Comparison of ENCODE assay signal across 26 cellular contexts in the genomic region with DNA sequence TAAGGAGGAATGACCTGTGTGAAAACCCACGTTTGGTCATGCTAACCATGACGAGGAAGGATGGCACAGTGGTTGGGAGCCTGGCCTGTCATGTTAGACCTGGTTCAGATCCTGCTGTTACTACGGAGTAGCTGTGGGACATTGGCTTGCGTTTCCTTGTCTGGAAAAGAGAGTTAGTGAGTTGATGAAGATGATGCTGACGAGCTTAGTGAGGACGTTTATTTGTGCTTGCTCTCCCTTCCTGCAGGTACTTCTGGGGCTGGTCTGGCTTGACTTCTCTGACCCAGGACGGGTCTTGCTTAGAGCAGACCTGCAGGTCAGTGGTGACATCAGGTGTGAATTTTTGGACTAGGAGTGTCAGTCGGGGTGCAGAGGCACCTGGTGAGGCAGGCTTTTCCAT. TPM values are rescaled to one million over a fixed set of nuclear protein-coding genes. Genes with fewer than 3 reads are reported as not detected.
DNase-seq lines count a peak whose midpoint lies in the region; ATAC-seq and TF ChIP-seq lines count a peak whose summit lies in the region.
"Had no signal": no experiment of that assay in that cellular context is flagged by ENCODE, and none has a peak within 500 bp of the region (broad histone marks: within the 10 kb centered on the region; RNA-seq: fewer than 3 reads in every experiment).

No MANE protein-coding gene starts in this region.

- peaks cover 20% of the 10 kb centered on the region for H3K36me3 Mint-ChIP-seq in activated CD4-positive, alpha-beta memory T cell treated with anti-CD3 and anti-CD28 coated beads for 36 hours
- peaks cover 12% of the 10 kb centered on the region for H3K36me3 Mint-ChIP-seq in activated CD4-positive, alpha-beta memory T cell treated with anti-CD3 and anti-CD28 coated beads, Interleukin-2, amount 10 ng/mL, durations not matched to agents 7 days and 5 days (ENCODE audit: low read depth)
- H3K36me3 Mint-ChIP-seq in WTC11 (peaks cover 18% of the 10 kb centered on the region), endothelial cell (ENCODE audit: low read depth, unreplicated experiment) (peaks cover 12% of the 10 kb centered on the region), osteocyte (ENCODE audit: unreplicated experiment) (peaks cover 3% of the 10 kb centered on the region), Caco-2 (ENCODE audit: insufficient read depth, unreplicated experiment) (peaks cover 7% of the 10 kb centered on the region)

- no TSS peak for BruUV-seq in Caco-2 (replicated peaks; lab: Mats Ljungman, UMichigan)

- H3K4me1 ChIP-seq in Caco-2, result peaks cover 26% of the 10 kb centered on the region

- H3K9me3 Mint-ChIP-seq in activated CD4-positive, alpha-beta memory T cell treated with anti-CD3 and anti-CD28 coated beads for 36 hours, result peaks cover 13% of the 10 kb centered on the region
- H3K9me3 Mint-ChIP-seq in activated CD4-positive, alpha-beta memory T cell treated with anti-CD3 and anti-CD28 coated beads, Interleukin-2, amount 10 ng/mL, durations not matched to agents 7 days and 5 days, result peaks cover 11% of the 10 kb centered on the region
- peaks cover 14% of the 10 kb centered on the region for H3K9me3 Mint-ChIP-seq in WTC11
- no peaks in the 10 kb centered on the region for H3K9me3 Mint-ChIP-seq in endothelial cell (ENCODE audit: unreplicated experiment)
- H3K9me3 Mint-ChIP-seq in osteocyte (ENCODE audit: unreplicated experiment), result no peaks in the 10 kb centered on the region
- no peaks in the 10 kb centered on the region for H3K9me3 Mint-ChIP-seq in Caco-2 (ENCODE audit: unreplicated experiment)

- no peak for DNase-seq in activated CD4-positive, alpha-beta memory T cell treated with anti-CD3 and anti-CD28 coated beads for 36 hours
- no peak for DNase-seq in activated CD4-positive, alpha-beta memory T cell treated with anti-CD3 and anti-CD28 coated beads, Interleukin-2, amount 10 ng/mL, durations not matched to agents 7 days and 5 days
- no peak for DNase-seq in WTC11 (ENCODE audit: low spot score)
- DNase-seq in endothelial cell (ENCODE audit: low spot score), result no peak
- no peak for DNase-seq in osteocyte (ENCODE audit: extremely low spot score, unreplicated experiment)
- DNase-seq in NCI-H526 treated with DMSO at 0.1 percent for 48 hours (lab: John Stamatoyannopoulos, UW), result no peak
- no peak for DNase-seq in Caco-2
- DNase-seq: activated CD4-positive, alpha-beta T cell treated with anti-CD3 and anti-CD28 coated beads for 48 hours; activated effector memory CD4-positive, alpha-beta T cell treated with anti-CD3 and anti-CD28 coated beads, Interleukin-2, amount 50 U/mL, for 16 hours; AML-193; COR-L47; DMS79 treated with DMSO at 0.1 percent for 48 hours; esophagus squamous epithelium; hypothalamus; mucosa of descending colon; NCI-H1436; NK-92 treated with Interleukin-12 subunit alpha and Interleukin-12 subunit beta, amount 100 ng/mL, for 24 hours; SJCRH30; stimulated activated CD8-positive, alpha-beta memory T cell treated with anti-CD3 and anti-CD28 coated beads, Interleukin-4, amount 100 ng/mL, for 48 hours; T-helper 1 cell had no signal

- no peak overlapping the region for H3K4me3 Mint-ChIP-seq in activated CD4-positive, alpha-beta memory T cell treated with anti-CD3 and anti-CD28 coated beads for 36 hours
- H3K4me3 Mint-ChIP-seq in activated CD4-positive, alpha-beta memory T cell treated with anti-CD3 and anti-CD28 coated beads, Interleukin-2, amount 10 ng/mL, durations not matched to agents 7 days and 5 days, result no peak overlapping the region
- no peak overlapping the region for H3K4me3 Mint-ChIP-seq in WTC11
- peak overlapping the region; percentile 15 for H3K4me3 Mint-ChIP-seq in endothelial cell (ENCODE audit: unreplicated experiment)
- peak overlapping the region; percentile 3 for H3K4me3 Mint-ChIP-seq in osteocyte (ENCODE audit: unreplicated experiment)
- no peak overlapping the region for H3K4me3 Mint-ChIP-seq in Caco-2 (ENCODE audit: unreplicated experiment)

- no peaks in the 10 kb centered on the region for H3K9me3 ChIP-seq in Caco-2
- H3K9me3 ChIP-seq: adrenal gland, breast epithelium, esophagus squamous epithelium, mucosa of descending colon, prostate gland, SJCRH30 had no signal

- H3K27ac Mint-ChIP-seq in activated CD4-positive, alpha-beta memory T cell treated with anti-CD3 and anti-CD28 coated beads for 36 hours, result peak overlapping the region; percentile 23
- no peak overlapping the region for H3K27ac Mint-ChIP-seq in activated CD4-positive, alpha-beta memory T cell treated with anti-CD3 and anti-CD28 coated beads, Interleukin-2, amount 10 ng/mL, durations not matched to agents 7 days and 5 days
- H3K27ac Mint-ChIP-seq in WTC11 (0 out of 2 replicates have a peak overlapping the region, but pooled peaks have one; percentile 20), endothelial cell (ENCODE audit: unreplicated experiment) (peak overlapping the region; percentile 4), osteocyte (ENCODE audit: unreplicated experiment) (peak overlapping the region; percentile 98), Caco-2 (ENCODE audit: unreplicated experiment) (no peak overlapping the region)

- H3K4me1 Mint-ChIP-seq in activated CD4-positive, alpha-beta memory T cell treated with anti-CD3 and anti-CD28 coated beads for 36 hours (ENCODE audit: low read depth), result peaks cover 57% of the 10 kb centered on the region
- H3K4me1 Mint-ChIP-seq in activated CD4-positive, alpha-beta memory T cell treated with anti-CD3 and anti-CD28 coated beads, Interleukin-2, amount 10 ng/mL, durations not matched to agents 7 days and 5 days, result peaks cover 36% of the 10 kb centered on the region
- H3K4me1 Mint-ChIP-seq in WTC11 (peaks cover 51% of the 10 kb centered on the region), endothelial cell (ENCODE audit: unreplicated experiment) (peaks cover 10% of the 10 kb centered on the region), osteocyte (ENCODE audit: unreplicated experiment) (peaks cover 72% of the 10 kb centered on the region), Caco-2 (ENCODE audit: low read depth, unreplicated experiment) (peaks cover 29% of the 10 kb centered on the region)

- H3K27me3 Mint-ChIP-seq in activated CD4-positive, alpha-beta memory T cell treated with anti-CD3 and anti-CD28 coated beads for 36 hours, result peaks cover 1% of the 10 kb centered on the region
- H3K27me3 Mint-ChIP-seq in activated CD4-positive, alpha-beta memory T cell treated with anti-CD3 and anti-CD28 coated beads, Interleukin-2, amount 10 ng/mL, durations not matched to agents 7 days and 5 days, result no peaks in the 10 kb centered on the region
- H3K27me3 Mint-ChIP-seq in WTC11 (ENCODE audit: low read depth) (peaks cover 3% of the 10 kb centered on the region; the same call in 1 of the 2 replicates), endothelial cell (ENCODE audit: unreplicated experiment) (peaks cover 15% of the 10 kb centered on the region), osteocyte (ENCODE audit: unreplicated experiment) (no peaks in the 10 kb centered on the region), Caco-2 (ENCODE audit: insufficient read depth, unreplicated experiment) (no peaks in the 10 kb centered on the region)

- ATAC-seq in WTC11, result no peak
- no peak for ATAC-seq in HG03565 (IDR thresholded peaks at IDR 0.05; ENCODE audit: unreplicated experiment)
- ATAC-seq: mucosa of descending colon, Panc1 had no signal

- H3K27me3 ChIP-seq in Caco-2 (replicated peaks; ENCODE audit: control insufficient read depth, insufficient read depth, low read length), result no peaks in the 10 kb centered on the region
- H3K27me3 ChIP-seq: adrenal gland, breast epithelium, esophagus squamous epithelium, SJCRH30 had no signal

- POLR2A ChIA-PET in activated CD4-positive, alpha-beta memory T cell treated with anti-CD3 and anti-CD28 coated beads for 36 hours (lab: Charles Lee), result no interaction called here
- POLR2A ChIA-PET in activated CD4-positive, alpha-beta memory T cell treated with anti-CD3 and anti-CD28 coated beads, Interleukin-2, amount 10 ng/mL, durations not matched to agents 7 days and 5 days (lab: Charles Lee), result no interaction called here
- POLR2A ChIA-PET in WTC11 (lab: Charles Lee) (no interaction called here), Caco-2 (lab: Charles Lee) (no interaction called here)

- H3K4me3 ChIP-seq in Caco-2 (ENCODE audit: low read depth, low read length), result no peak overlapping the region
- H3K4me3 ChIP-seq: adrenal gland, breast epithelium, coronary artery, esophagus squamous epithelium, mucosa of descending colon, prostate gland, SJCRH30 had no signal

- TF ChIP-seq CTCF in WTC11 (IDR thresholded peaks at IDR 0.05) (no peak), endothelial cell (IDR thresholded peaks at IDR 0.05; ENCODE audit: unreplicated experiment) (no peak), osteocyte (IDR thresholded peaks at IDR 0.05) (no peak), Caco-2 (IDR thresholded peaks at IDR 0.05; ENCODE audit: insufficient read depth in 1 of 2, low read depth in 1 of 2, low read length in 1 of 2, severe bottlenecking in 1 of 2, unreplicated experiment in 1 of 2) (no peak)

- H3K36me3 ChIP-seq in Caco-2 (ENCODE audit: control insufficient read depth, insufficient read depth, low read length), result no peaks in the 10 kb centered on the region
- H3K36me3 ChIP-seq: adrenal gland, breast epithelium, prostate gland, SJCRH30 had no signal

- intact Hi-C loops in activated CD4-positive, alpha-beta memory T cell treated with anti-CD3 and anti-CD28 coated beads for 36 hours (cut with micrococcal nuclease), result no loop called here
- intact Hi-C loops in Caco-2 (cut with micrococcal nuclease; ENCODE audit: unreplicated experiment), result no loop called here

- CTCF ChIA-PET in activated CD4-positive, alpha-beta memory T cell treated with anti-CD3 and anti-CD28 coated beads for 36 hours (lab: Charles Lee), result no interaction called here
- CTCF ChIA-PET in activated CD4-positive, alpha-beta memory T cell treated with anti-CD3 and anti-CD28 coated beads, Interleukin-2, amount 10 ng/mL, durations not matched to agents 7 days and 5 days (lab: Charles Lee), result no interaction called here
- CTCF ChIA-PET in WTC11 (lab: Charles Lee), result no interaction called here
- CTCF ChIA-PET in Caco-2 (lab: Charles Lee), result no interaction called here

TF ChIP-seq in WTC11, 78 proteins besides CTCF, POLR2A, EP300 and RAD21 (continues in another document):
- no peak for TF ChIP-seq SP1 (CRISPR knock-in tag; conservative IDR thresholded peaks at IDR 0.05)
- TF ChIP-seq CREB1 (CRISPR knock-in tag; IDR thresholded peaks at IDR 0.05), result no peak

RNA-seq across cellular contexts. Expression of gene GALNT2, which starts 14.7 kb away (rescaled TPM):
- total RNA-seq in activated CD4-positive, alpha-beta memory T cell treated with anti-CD3 and anti-CD28 coated beads for 36 hours, result 10 to 100 TPM; 49.5 to 51.0 TPM
- total RNA-seq in activated CD4-positive, alpha-beta memory T cell treated with anti-CD3 and anti-CD28 coated beads, Interleukin-2, amount 10 ng/mL, durations not matched to agents 7 days and 5 days, result 10 to 100 TPM; 18.7 to 19.1 TPM
- total RNA-seq in WTC11 (2021), result 74.8 to 84.6 TPM (median 81.9 TPM) in 3 replicates
- total RNA-seq in endothelial cell (ENCODE audit: unreplicated experiment), result 74.8 TPM
- 149 TPM in 2 replicates for total RNA-seq in osteocyte
- 54.3 and 62.2 TPM in 2 replicates for total RNA-seq in Caco-2 (2022)

Comparison
In these comparisons a context has a peak if more than half of its experiments do, and no peak if none do; other contexts are left out.
1. H3K27ac Mint-ChIP-seq: peak in activated CD4-positive, alpha-beta memory T cell treated with anti-CD3 and anti-CD28 coated beads for 36 hours (single experiment), WTC11 (single experiment), endothelial cell (single experiment) and osteocyte (single experiment); none in activated CD4-positive, alpha-beta memory T cell treated with anti-CD3 and anti-CD28 coated beads, Interleukin-2, amount 10 ng/mL, durations not matched to agents 7 days and 5 days (single experiment) and Caco-2 (single experiment).
2. H3K4me3 Mint-ChIP-seq: peak in endothelial cell (single experiment) and osteocyte (single experiment); none in activated CD4-positive, alpha-beta memory T cell treated with anti-CD3 and anti-CD28 coated beads for 36 hours (single experiment), activated CD4-positive, alpha-beta memory T cell treated with anti-CD3 and anti-CD28 coated beads, Interleukin-2, amount 10 ng/mL, durations not matched to agents 7 days and 5 days (single experiment), WTC11 (single experiment) and Caco-2 (single experiment).